In genomic region chr1:52002038-52002917, GRCh38 we compare ENCODE assay signal across 1 cellular context.
TF ChIP-seq lines count a peak whose summit lies in the region.

No MANE protein-coding gene starts in this region.

TF ChIP-seq in SK-N-SH, 30 proteins besides CTCF, POLR2A, EP300 and RAD21 (continued from another document):
- TF ChIP-seq IRF3 (IDR thresholded peaks at IDR 0.05; ENCODE audit: low read depth, low read length) (no peak), CHD2 (IDR thresholded peaks at IDR 0.05; ENCODE audit: low read length, partially characterized antibody) (peak; percentile 41), MAX (IDR thresholded peaks at IDR 0.05; ENCODE audit: low read depth) (no peak), FOSL2 (IDR thresholded peaks at IDR 0.05; ENCODE audit: borderline replicate concordance, low read depth) (no peak), EZH2phosphoT487 (IDR thresholded peaks at IDR 0.05; ENCODE audit: borderline replicate concordance, low read depth) (no peak), MXI1 (IDR thresholded peaks at IDR 0.05; ENCODE audit: low read depth, low read length) (no peak), USF1 (IDR thresholded peaks at IDR 0.05; ENCODE audit: borderline replicate concordance, low read depth) (no peak), TAF1 (IDR thresholded peaks at IDR 0.05; ENCODE audit: borderline replicate concordance, low read depth, low read length) (no peak), MEF2A (IDR thresholded peaks at IDR 0.05; ENCODE audit: borderline replicate concordance, low read depth) (no peak), RCOR1 (IDR thresholded peaks at IDR 0.05; ENCODE audit: low read length) (0 out of 2 replicates have a peak, but pooled peaks have one; percentile 18)
- TF ChIP-seq, protein P1, sequence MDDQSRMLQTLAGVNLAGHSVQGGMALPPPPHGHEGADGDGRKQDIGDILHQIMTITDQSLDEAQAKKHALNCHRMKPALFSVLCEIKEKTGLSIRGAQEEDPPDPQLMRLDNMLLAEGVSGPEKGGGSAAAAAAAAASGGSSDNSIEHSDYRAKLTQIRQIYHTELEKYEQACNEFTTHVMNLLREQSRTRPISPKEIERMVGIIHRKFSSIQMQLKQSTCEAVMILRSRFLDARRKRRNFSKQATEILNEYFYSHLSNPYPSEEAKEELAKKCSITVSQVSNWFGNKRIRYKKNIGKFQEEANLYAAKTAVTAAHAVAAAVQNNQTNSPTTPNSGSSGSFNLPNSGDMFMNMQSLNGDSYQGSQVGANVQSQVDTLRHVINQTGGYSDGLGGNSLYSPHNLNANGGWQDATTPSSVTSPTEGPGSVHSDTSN (IDR thresholded peaks at IDR 0.05), result no peak
- TF ChIP-seq, protein P2, sequence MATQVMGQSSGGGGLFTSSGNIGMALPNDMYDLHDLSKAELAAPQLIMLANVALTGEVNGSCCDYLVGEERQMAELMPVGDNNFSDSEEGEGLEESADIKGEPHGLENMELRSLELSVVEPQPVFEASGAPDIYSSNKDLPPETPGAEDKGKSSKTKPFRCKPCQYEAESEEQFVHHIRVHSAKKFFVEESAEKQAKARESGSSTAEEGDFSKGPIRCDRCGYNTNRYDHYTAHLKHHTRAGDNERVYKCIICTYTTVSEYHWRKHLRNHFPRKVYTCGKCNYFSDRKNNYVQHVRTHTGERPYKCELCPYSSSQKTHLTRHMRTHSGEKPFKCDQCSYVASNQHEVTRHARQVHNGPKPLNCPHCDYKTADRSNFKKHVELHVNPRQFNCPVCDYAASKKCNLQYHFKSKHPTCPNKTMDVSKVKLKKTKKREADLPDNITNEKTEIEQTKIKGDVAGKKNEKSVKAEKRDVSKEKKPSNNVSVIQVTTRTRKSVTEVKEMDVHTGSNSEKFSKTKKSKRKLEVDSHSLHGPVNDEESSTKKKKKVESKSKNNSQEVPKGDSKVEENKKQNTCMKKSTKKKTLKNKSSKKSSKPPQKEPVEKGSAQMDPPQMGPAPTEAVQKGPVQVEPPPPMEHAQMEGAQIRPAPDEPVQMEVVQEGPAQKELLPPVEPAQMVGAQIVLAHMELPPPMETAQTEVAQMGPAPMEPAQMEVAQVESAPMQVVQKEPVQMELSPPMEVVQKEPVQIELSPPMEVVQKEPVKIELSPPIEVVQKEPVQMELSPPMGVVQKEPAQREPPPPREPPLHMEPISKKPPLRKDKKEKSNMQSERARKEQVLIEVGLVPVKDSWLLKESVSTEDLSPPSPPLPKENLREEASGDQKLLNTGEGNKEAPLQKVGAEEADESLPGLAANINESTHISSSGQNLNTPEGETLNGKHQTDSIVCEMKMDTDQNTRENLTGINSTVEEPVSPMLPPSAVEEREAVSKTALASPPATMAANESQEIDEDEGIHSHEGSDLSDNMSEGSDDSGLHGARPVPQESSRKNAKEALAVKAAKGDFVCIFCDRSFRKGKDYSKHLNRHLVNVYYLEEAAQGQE (IDR thresholded peaks at IDR 0.05; ENCODE audit: low read depth, low read length), result peak; percentile 99
